Comparison of ENCODE assay signal across 1 cellular context in genomic region chrX:151722241-151722846, GRCh38.
TF ChIP-seq lines count a peak whose summit lies in the region.

No MANE protein-coding gene starts in this region.

TF ChIP-seq in H1, 55 proteins besides CTCF, POLR2A, EP300 and RAD21:
- TF ChIP-seq, protein P1, sequence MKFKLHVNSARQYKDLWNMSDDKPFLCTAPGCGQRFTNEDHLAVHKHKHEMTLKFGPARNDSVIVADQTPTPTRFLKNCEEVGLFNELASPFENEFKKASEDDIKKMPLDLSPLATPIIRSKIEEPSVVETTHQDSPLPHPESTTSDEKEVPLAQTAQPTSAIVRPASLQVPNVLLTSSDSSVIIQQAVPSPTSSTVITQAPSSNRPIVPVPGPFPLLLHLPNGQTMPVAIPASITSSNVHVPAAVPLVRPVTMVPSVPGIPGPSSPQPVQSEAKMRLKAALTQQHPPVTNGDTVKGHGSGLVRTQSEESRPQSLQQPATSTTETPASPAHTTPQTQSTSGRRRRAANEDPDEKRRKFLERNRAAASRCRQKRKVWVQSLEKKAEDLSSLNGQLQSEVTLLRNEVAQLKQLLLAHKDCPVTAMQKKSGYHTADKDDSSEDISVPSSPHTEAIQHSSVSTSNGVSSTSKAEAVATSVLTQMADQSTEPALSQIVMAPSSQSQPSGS (IDR thresholded peaks at IDR 0.05; ENCODE audit: low read length) = no peak
- TF ChIP-seq CREB1 (IDR thresholded peaks at IDR 0.05) (0 out of 2 replicates have a peak, but pooled peaks have one; percentile 13), CTBP2 (IDR thresholded peaks at IDR 0.05; ENCODE audit: borderline replicate concordance, insufficient read depth, insufficient read length, low read length) (no peak)
TF ChIP-seq in H1: peak in this region for 1.
